ENCODE assay signal across 1 cellular context in the genomic region with DNA sequence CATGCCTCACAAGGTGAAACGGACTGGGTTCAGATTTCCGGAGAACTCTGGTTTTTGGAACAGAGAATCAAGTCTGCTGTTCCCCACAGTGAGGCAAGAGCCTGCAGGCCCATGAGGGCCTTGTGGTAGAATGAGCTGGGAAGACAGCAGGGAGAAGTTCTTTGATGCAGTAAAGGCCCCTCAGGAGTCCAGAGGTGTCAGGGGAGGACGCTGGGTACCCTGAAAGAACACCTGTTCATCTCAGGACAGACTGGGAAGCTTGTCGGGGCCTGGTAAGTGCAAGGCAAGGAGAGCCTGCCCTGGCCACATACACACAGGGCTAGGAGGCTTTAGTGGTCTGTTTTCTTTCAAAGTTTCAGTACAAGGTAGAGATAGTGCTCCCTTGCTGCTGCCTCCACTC.
TF ChIP-seq lines count a peak whose summit lies in the region.

No MANE protein-coding gene starts in this region.

TF ChIP-seq in WTC11, 78 proteins besides CTCF, POLR2A, EP300 and RAD21:
- no peak for TF ChIP-seq TEAD1 (CRISPR knock-in tag; IDR thresholded peaks at IDR 0.05)
- TF ChIP-seq, protein P1, sequence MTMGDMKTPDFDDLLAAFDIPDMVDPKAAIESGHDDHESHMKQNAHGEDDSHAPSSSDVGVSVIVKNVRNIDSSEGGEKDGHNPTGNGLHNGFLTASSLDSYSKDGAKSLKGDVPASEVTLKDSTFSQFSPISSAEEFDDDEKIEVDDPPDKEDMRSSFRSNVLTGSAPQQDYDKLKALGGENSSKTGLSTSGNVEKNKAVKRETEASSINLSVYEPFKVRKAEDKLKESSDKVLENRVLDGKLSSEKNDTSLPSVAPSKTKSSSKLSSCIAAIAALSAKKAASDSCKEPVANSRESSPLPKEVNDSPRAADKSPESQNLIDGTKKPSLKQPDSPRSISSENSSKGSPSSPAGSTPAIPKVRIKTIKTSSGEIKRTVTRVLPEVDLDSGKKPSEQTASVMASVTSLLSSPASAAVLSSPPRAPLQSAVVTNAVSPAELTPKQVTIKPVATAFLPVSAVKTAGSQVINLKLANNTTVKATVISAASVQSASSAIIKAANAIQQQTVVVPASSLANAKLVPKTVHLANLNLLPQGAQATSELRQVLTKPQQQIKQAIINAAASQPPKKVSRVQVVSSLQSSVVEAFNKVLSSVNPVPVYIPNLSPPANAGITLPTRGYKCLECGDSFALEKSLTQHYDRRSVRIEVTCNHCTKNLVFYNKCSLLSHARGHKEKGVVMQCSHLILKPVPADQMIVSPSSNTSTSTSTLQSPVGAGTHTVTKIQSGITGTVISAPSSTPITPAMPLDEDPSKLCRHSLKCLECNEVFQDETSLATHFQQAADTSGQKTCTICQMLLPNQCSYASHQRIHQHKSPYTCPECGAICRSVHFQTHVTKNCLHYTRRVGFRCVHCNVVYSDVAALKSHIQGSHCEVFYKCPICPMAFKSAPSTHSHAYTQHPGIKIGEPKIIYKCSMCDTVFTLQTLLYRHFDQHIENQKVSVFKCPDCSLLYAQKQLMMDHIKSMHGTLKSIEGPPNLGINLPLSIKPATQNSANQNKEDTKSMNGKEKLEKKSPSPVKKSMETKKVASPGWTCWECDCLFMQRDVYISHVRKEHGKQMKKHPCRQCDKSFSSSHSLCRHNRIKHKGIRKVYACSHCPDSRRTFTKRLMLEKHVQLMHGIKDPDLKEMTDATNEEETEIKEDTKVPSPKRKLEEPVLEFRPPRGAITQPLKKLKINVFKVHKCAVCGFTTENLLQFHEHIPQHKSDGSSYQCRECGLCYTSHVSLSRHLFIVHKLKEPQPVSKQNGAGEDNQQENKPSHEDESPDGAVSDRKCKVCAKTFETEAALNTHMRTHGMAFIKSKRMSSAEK (CRISPR knock-in tag; IDR thresholded peaks at IDR 0.05; ENCODE audit: borderline replicate concordance): 0 out of 2 replicates have a peak, but pooled peaks have one; percentile 30
TF ChIP-seq in WTC11: peak in this region for 1.
